In the genomic region with DNA sequence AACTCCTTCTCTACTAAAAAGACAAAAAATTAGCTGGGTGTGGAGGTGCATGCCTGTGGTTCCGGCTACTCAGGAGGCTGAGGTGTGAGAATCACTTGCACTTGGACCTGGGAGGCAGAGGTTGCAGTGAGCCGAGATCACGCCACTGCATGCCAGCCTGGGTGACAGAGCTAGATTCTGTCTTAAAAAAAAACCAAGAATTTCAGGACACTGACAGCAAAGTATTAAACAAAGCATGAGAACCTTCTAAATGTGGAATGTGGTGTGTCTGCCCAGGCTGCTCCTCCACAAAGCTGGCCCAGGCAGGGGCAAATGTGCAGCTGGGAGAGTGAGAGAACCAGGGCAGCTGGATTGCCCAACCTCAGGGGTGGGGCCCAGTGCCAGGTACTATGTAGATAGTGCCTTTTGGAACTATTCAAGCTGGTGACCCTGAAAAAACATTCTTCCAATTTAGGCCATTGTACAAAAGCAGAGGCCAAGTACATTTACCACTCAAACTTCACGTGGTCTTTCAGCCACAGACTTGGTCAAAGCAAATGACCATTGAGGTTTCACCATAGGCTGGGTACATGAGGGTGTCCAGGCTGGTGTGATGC, we compare ENCODE assay signal across 20 cellular contexts. TPM values are rescaled to one million over a fixed set of nuclear protein-coding genes. Genes with fewer than 3 reads are reported as not detected.
DNase-seq lines count a peak whose midpoint lies in the region; ATAC-seq and TF ChIP-seq lines count a peak whose summit lies in the region.
"Had no signal": no experiment of that assay in that cellular context is flagged by ENCODE, and none has a peak within 500 bp of the region (broad histone marks: within the 10 kb centered on the region; RNA-seq: fewer than 3 reads in every experiment).

No MANE protein-coding gene starts in this region.

- peaks cover 57% of the 10 kb centered on the region for H3K4me1 Mint-ChIP-seq in chondrocyte (ENCODE audit: low read depth)
- H3K4me1 Mint-ChIP-seq: activated B cell treated with CpG ODN at 0.5 μM for 24 hours, nephron had no signal

- H3K4me1 ChIP-seq in left lung (no peaks in the 10 kb centered on the region), thyroid gland (peaks cover 14 to 21% of the 10 kb centered on the region in 2 donors)

- H3K27me3 ChIP-seq in left lung (no peaks in the 10 kb centered on the region), thyroid gland (no peaks in the 10 kb centered on the region)

- H3K27ac Mint-ChIP-seq in chondrocyte (ENCODE audit: unreplicated experiment), result peak overlapping the region; percentile 80
- H3K27ac Mint-ChIP-seq: activated B cell treated with CpG ODN at 0.5 μM for 24 hours, nephron had no signal

- DNase-seq in NCI-H226 (peak; percentile 90), chondrocyte (ENCODE audit: low spot score) (no peak), left lung (no peak), thyroid gland (peak; percentile 92 to 94), Right ventricle myocardium inferior (ENCODE audit: missing footprints) (no peak), left ventricle myocardium superior (no peak)
- DNase-seq in activated CD8-positive, alpha-beta memory T cell treated with anti-CD3 and anti-CD28 coated beads, Interleukin-2, amount 50 U/mL, for 4 hours, result no peak
- DNase-seq in activated CD4-positive, alpha-beta T cell treated with anti-CD3 and anti-CD28 coated beads, Interleukin-2, amount 50 U/mL, for 1 hour, result no peak
- DNase-seq: activated B cell treated with CpG ODN at 0.5 μM for 24 hours; activated gamma-delta T cell treated with Interleukin-2 at 50 U/mL for 16 hours; C1 segment of cervical spinal cord; DND-41; dorsolateral prefrontal cortex; NCI-H1694 treated with DMSO at 0.1 percent for 48 hours; right cardiac atrium; stimulated activated CD4-positive, alpha-beta T cell treated with anti-CD3 and anti-CD28 coated beads, Interleukin-2, amount 100 ng/mL, for 24 hours had no signal

- intact Hi-C loops in left lung (cut with DNase I) (no loop called here), thyroid gland (cut with DNase I) (no loop called here), Right ventricle myocardium inferior (cut with DNase I) (no loop called here), left ventricle myocardium superior (cut with micrococcal nuclease) (no loop called here)

- H3K9me3 Mint-ChIP-seq in chondrocyte (ENCODE audit: low read depth), result peaks cover 25% of the 10 kb centered on the region

- H3K27ac ChIP-seq in left lung, result no peak overlapping the region
- peak overlapping the region; percentile 55 to 84 (median 77) for H3K27ac ChIP-seq in thyroid gland
- H3K27ac ChIP-seq: dorsolateral prefrontal cortex had no signal

- ATAC-seq in left lung (peak; percentile 88), Right ventricle myocardium inferior (no peak), left ventricle myocardium superior (no peak)
- ATAC-seq: right cardiac atrium had no signal

- H3K9me3 ChIP-seq in left lung (no peaks in the 10 kb centered on the region), thyroid gland (no peaks in the 10 kb centered on the region)

- H3K4me3 ChIP-seq in left lung (no peak overlapping the region), thyroid gland (replicated peaks in 1 of 3) (no peak overlapping the region)
- H3K4me3 ChIP-seq: dorsolateral prefrontal cortex, lung had no signal

- H3K36me3 ChIP-seq in left lung (no peaks in the 10 kb centered on the region), thyroid gland (no peaks in the 10 kb centered on the region)

- peak in 1 of 2 donors; percentile 50 for TF ChIP-seq POLR2A in thyroid gland (IDR thresholded peaks at IDR 0.05)

- peaks cover 10% of the 10 kb centered on the region for H3K36me3 Mint-ChIP-seq in chondrocyte (ENCODE audit: low read depth)

- no peak overlapping the region for H3K4me3 Mint-ChIP-seq in chondrocyte (ENCODE audit: unreplicated experiment)
- H3K4me3 Mint-ChIP-seq: activated B cell treated with CpG ODN at 0.5 μM for 24 hours, nephron had no signal

- 35 to 56% methylated on average over 4 of the region's 4 CpGs for WGBS in thyroid gland, 2 donors

- TF ChIP-seq CTCF in chondrocyte (IDR thresholded peaks at IDR 0.05) (no peak), left lung (IDR thresholded peaks at IDR 0.05) (no peak), thyroid gland (IDR thresholded peaks at IDR 0.05) (no peak)

- no peaks in the 10 kb centered on the region for H3K27me3 Mint-ChIP-seq in chondrocyte (ENCODE audit: low read depth)

RNA-seq across cellular contexts. Expression of a gene that starts 6.7 kb away (rescaled TPM):
- not detected in 3 replicates for total RNA-seq in chondrocyte
- total RNA-seq in left lung, result under 1 TPM in 1 of 2 donors, not detected in 1; 0.10 TPM
- 1 to 10 TPM in 2 of 4 donors, under 1 TPM in 2; 0.89 to 2.9 (median 1.3) TPM for total RNA-seq in thyroid gland
- total RNA-seq in Right ventricle myocardium inferior, result not detected
- not detected for total RNA-seq in left ventricle myocardium superior
- total RNA-seq: activated B cell treated with CpG ODN at 0.5 μM for 24 hours, NCI-H460, right cardiac atrium, temporal lobe had no signal

RNA-seq across cellular contexts. Expression of a gene that starts 12.5 kb away (rescaled TPM):
- total RNA-seq in chondrocyte, result not detected in 3 replicates
- not detected for total RNA-seq in left lung
- 1 to 10 TPM in 1 of 4 donors, under 1 TPM in 3; 0.13 to 3.8 (median 0.45) TPM for total RNA-seq in thyroid gland
- not detected for total RNA-seq in Right ventricle myocardium inferior
- not detected for total RNA-seq in left ventricle myocardium superior
- total RNA-seq: activated B cell treated with CpG ODN at 0.5 μM for 24 hours, dorsolateral prefrontal cortex, NCI-H460, right cardiac atrium, temporal lobe had no signal

RNA-seq across cellular contexts. Expression of a gene that starts 13.3 kb away (rescaled TPM):
- total RNA-seq in chondrocyte (0.17 TPM in 1 of 3 replicates, not detected in the others), left lung (1 to 10 TPM in 1 of 2 donors, not detected in 1; 1.7 TPM), thyroid gland (1 to 10 TPM in 3 of 4 donors, under 1 TPM in 1; 0.81 to 6.2 (median 3.5) TPM), Right ventricle myocardium inferior (not detected), left ventricle myocardium superior (not detected)
- total RNA-seq: activated B cell treated with CpG ODN at 0.5 μM for 24 hours, dorsolateral prefrontal cortex, NCI-H460, right cardiac atrium, temporal lobe had no signal

RNA-seq across cellular contexts. Expression of a gene that starts 22.8 kb away (rescaled TPM):
- total RNA-seq in chondrocyte (not detected in 3 replicates), left lung (not detected), thyroid gland (1 to 10 TPM in 1 of 4 donors, under 1 TPM in 1, not detected in 2; 0.67 to 1.0 TPM), Right ventricle myocardium inferior (not detected), left ventricle myocardium superior (not detected)
- total RNA-seq: activated B cell treated with CpG ODN at 0.5 μM for 24 hours, dorsolateral prefrontal cortex, lung, NCI-H460, right cardiac atrium, temporal lobe had no signal

RNA-seq across cellular contexts. Expression of a gene that starts 24.3 kb away (rescaled TPM):
- 0.12 to 0.23 TPM in 2 of 3 replicates, not detected in the other for total RNA-seq in chondrocyte
- not detected for total RNA-seq in left lung
- not detected for total RNA-seq in thyroid gland
- not detected for total RNA-seq in Right ventricle myocardium inferior
- not detected for total RNA-seq in left ventricle myocardium superior
- total RNA-seq: activated B cell treated with CpG ODN at 0.5 μM for 24 hours, dorsolateral prefrontal cortex, lung, NCI-H460, right cardiac atrium, temporal lobe had no signal

Comparison
In these comparisons a context has a peak if more than half of its experiments do, and no peak if none do; other contexts are left out.
1. DNase-seq: peak in NCI-H226 (single experiment) and thyroid gland (2 of 2); none in chondrocyte (single experiment), left lung (0 of 2), activated CD8-positive, alpha-beta memory T cell treated with anti-CD3 and anti-CD28 coated beads, Interleukin-2, amount 50 U/mL, for 4 hours (single experiment), Right ventricle myocardium inferior (single experiment), activated CD4-positive, alpha-beta T cell treated with anti-CD3 and anti-CD28 coated beads, Interleukin-2, amount 50 U/mL, for 1 hour (single experiment) and left ventricle myocardium superior (single experiment).
2. H3K27ac ChIP-seq: peak in thyroid gland (3 of 3); none in left lung (0 of 2).